ENCODE assay signal across 9 cellular contexts in the genomic region with DNA sequence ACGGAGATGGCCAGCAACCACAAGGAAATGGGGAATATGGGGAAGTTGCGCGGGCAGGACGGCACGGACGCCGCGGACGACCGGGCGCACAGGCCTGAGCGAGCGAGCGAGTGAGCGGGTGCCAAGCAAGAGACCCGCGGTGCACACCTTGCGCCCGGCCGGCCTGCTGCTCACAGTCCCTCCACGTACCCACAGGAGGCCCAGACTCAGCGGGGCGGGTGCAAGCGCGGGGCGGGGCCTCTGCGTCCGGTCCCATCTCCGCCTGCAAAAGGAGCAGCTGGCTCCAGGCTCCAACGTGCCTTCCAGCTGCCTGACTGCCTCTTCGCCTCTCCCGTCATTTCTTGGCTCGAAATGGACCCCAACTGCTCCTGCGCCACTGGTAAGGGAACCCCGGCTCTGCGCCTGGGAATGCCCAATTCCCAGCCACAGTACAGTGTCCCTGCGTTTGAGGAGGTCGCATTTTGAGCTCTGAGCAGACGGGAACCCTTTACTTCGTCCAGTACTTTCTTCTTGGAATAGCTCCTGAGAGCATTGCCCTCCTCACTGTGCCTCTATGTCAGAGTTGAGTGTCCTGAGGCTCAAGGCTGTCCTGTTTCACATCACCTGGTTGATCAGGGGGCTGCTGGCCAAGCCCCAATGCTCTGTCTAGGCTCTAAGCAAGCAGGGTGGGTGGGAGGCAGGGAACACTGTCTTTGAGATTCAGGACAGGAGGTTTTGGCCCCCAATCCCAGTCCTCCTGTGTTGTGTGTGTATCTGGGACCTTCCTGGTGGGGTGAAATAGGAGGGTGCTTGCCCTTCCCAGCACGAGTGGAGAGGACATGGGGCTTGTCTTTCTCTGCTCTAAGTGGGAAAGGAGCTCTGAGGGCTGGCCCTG. TPM values are rescaled to one million over a fixed set of nuclear protein-coding genes. Genes with fewer than 3 reads are reported as not detected.
DNase-seq lines count a peak whose midpoint lies in the region; ATAC-seq and TF ChIP-seq lines count a peak whose summit lies in the region.
"Had no signal": no experiment of that assay in that cellular context is flagged by ENCODE, and none has a peak within 500 bp of the region (broad histone marks: within the 10 kb centered on the region; RNA-seq: fewer than 3 reads in every experiment).

No MANE protein-coding gene starts in this region.

- no peak overlapping the region for H3K27ac Mint-ChIP-seq in activated naive CD4-positive, alpha-beta T cell treated with anti-CD3 and anti-CD28 coated beads for 36 hours
- H3K27ac Mint-ChIP-seq in glutamatergic neuron (ENCODE audit: unreplicated experiment) = no peak overlapping the region

- H3K4me1 ChIP-seq in HUES64 (ENCODE audit: insufficient read depth, low read length) (peaks cover 27% of the 10 kb centered on the region), osteoblast (ENCODE audit: insufficient read depth, low read length) (peaks cover 31% of the 10 kb centered on the region)

- CTCF ChIA-PET in activated naive CD4-positive, alpha-beta T cell treated with anti-CD3 and anti-CD28 coated beads for 36 hours (lab: Charles Lee) = interaction anchor here (1.0 kb wide), 1 partner anchor 84 kb away, joined by 3 read pairs; no protein-coding TSS in a partner anchor

- H3K27ac ChIP-seq in HUES64 (ENCODE audit: low read depth, low read length) (no peak overlapping the region), osteoblast (ENCODE audit: low read depth, low read length) (peak overlapping the region; percentile 56)

- H3K36me3 ChIP-seq in HUES64 (ENCODE audit: insufficient read depth, low read length) (no peaks in the 10 kb centered on the region), osteoblast (ENCODE audit: insufficient read depth, low read length) (no peaks in the 10 kb centered on the region)

- peak; percentile 71 for DNase-seq in activated naive CD4-positive, alpha-beta T cell treated with anti-CD3 and anti-CD28 coated beads for 36 hours
- peak; percentile 68 for DNase-seq in glutamatergic neuron
- peak; percentile 88 for DNase-seq in osteoblast (ENCODE audit: insufficient read length, low spot score, missing footprints)
- no peak for DNase-seq in NCI-H1417 (lab: John Stamatoyannopoulos, UW)
- DNase-seq in foreskin melanocyte = no peak

- no peak for TF ChIP-seq CTCF in glutamatergic neuron (IDR thresholded peaks at IDR 0.05; ENCODE audit: partially characterized antibody, unreplicated experiment)
- no peak for TF ChIP-seq CTCF in osteoblast (IDR thresholded peaks at IDR 0.05; ENCODE audit: extremely low read depth, low read depth, low read length)

- intact Hi-C loops in activated naive CD4-positive, alpha-beta T cell treated with anti-CD3 and anti-CD28 coated beads for 36 hours (cut with micrococcal nuclease) = no loop called here

- peaks cover 20% of the 10 kb centered on the region for H3K27me3 Mint-ChIP-seq in activated naive CD4-positive, alpha-beta T cell treated with anti-CD3 and anti-CD28 coated beads for 36 hours (ENCODE audit: low read depth)
- peaks cover 31% of the 10 kb centered on the region for H3K27me3 Mint-ChIP-seq in glutamatergic neuron (ENCODE audit: unreplicated experiment)

- 4% methylated on average over 40 of the region's 41 CpGs for WGBS in HUES64

- ATAC-seq in HG02623 (IDR thresholded peaks at IDR 0.05; ENCODE audit: unreplicated experiment) = no peak
- no peak for ATAC-seq in GM21619 (IDR thresholded peaks at IDR 0.05; ENCODE audit: unreplicated experiment)

- H3K79me2 ChIP-seq in osteoblast (ENCODE audit: insufficient read depth, low read length) = no peaks in the 10 kb centered on the region

- peak overlapping the region; percentile 38 for H3K4me3 Mint-ChIP-seq in activated naive CD4-positive, alpha-beta T cell treated with anti-CD3 and anti-CD28 coated beads for 36 hours
- H3K4me3 Mint-ChIP-seq in glutamatergic neuron (ENCODE audit: unreplicated experiment) = peak overlapping the region; percentile 88

- H3K9ac ChIP-seq in HUES64 (ENCODE audit: low read depth, low read length) = no peak overlapping the region

- peak overlapping the region; percentile 89 for H3K4me2 ChIP-seq in osteoblast (ENCODE audit: insufficient read depth, low read length)

- no peaks in the 10 kb centered on the region for H3K9me3 Mint-ChIP-seq in activated naive CD4-positive, alpha-beta T cell treated with anti-CD3 and anti-CD28 coated beads for 36 hours
- H3K9me3 Mint-ChIP-seq in glutamatergic neuron (ENCODE audit: unreplicated experiment) = peaks cover 2% of the 10 kb centered on the region

- no peaks in the 10 kb centered on the region for H4K20me1 ChIP-seq in osteoblast (ENCODE audit: insufficient read depth, low read length)

- H2AFZ ChIP-seq in osteoblast (ENCODE audit: low read length) = peak overlapping the region; percentile 96

- H3K4me1 Mint-ChIP-seq in activated naive CD4-positive, alpha-beta T cell treated with anti-CD3 and anti-CD28 coated beads for 36 hours (ENCODE audit: low read depth) = peaks cover 34% of the 10 kb centered on the region
- H3K4me1 Mint-ChIP-seq in glutamatergic neuron (ENCODE audit: low read depth, unreplicated experiment) = peaks cover 5% of the 10 kb centered on the region

- H3K36me3 Mint-ChIP-seq in activated naive CD4-positive, alpha-beta T cell treated with anti-CD3 and anti-CD28 coated beads for 36 hours (ENCODE audit: low read depth) = no peaks in the 10 kb centered on the region
- no peaks in the 10 kb centered on the region for H3K36me3 Mint-ChIP-seq in glutamatergic neuron (ENCODE audit: unreplicated experiment)

- H3K27me3 ChIP-seq in HUES64 (ENCODE audit: insufficient read depth, low read length) (peaks cover 99% of the 10 kb centered on the region), osteoblast (ENCODE audit: insufficient read depth, low read length) (no peaks in the 10 kb centered on the region)

- H3K4me3 ChIP-seq in HUES64 (ENCODE audit: low read length) = peak overlapping the region; percentile 51
- H3K4me3 ChIP-seq in osteoblast (ENCODE audit: insufficient read depth, low read length) = peak overlapping the region; percentile 69

- H3K9me3 ChIP-seq in HUES64 (ENCODE audit: insufficient read depth, low read depth, low read length) (no peaks in the 10 kb centered on the region), osteoblast (ENCODE audit: low read depth, low read length) (no peaks in the 10 kb centered on the region)

RNA-seq across cellular contexts. Expression of a gene that starts 8.1 kb away (rescaled TPM):
- 13.2 TPM for polyA plus RNA-seq in HUES64 (2013, experiment 1 of 2)
- polyA plus RNA-seq in HUES64 (2013, experiment 2 of 2) = 20.7 TPM
- total RNA-seq in activated naive CD4-positive, alpha-beta T cell treated with anti-CD3 and anti-CD28 coated beads for 36 hours = 10 to 100 TPM; 12.2 to 12.4 TPM
- total RNA-seq in glutamatergic neuron (ENCODE audit: unreplicated experiment) (not detected), osteoblast (105 and 119 TPM in 2 replicates)

RNA-seq across cellular contexts. Expression of a gene that starts 9.1 kb away (rescaled TPM):
- polyA plus RNA-seq in HUES64 (2013, experiment 1 of 2) = 39.0 TPM
- 49.8 TPM for polyA plus RNA-seq in HUES64 (2013, experiment 2 of 2)
- total RNA-seq in activated naive CD4-positive, alpha-beta T cell treated with anti-CD3 and anti-CD28 coated beads for 36 hours = 100 to 1,000 TPM in 1 of 2 experiments, 10 to 100 TPM in 1; 95.7 to 130 TPM
- total RNA-seq in glutamatergic neuron (ENCODE audit: unreplicated experiment) = not detected
- 33.7 and 43.9 TPM in 2 replicates for total RNA-seq in osteoblast

RNA-seq across cellular contexts. Expression of a gene that starts 15.0 kb away (rescaled TPM):
- 1.1 TPM for polyA plus RNA-seq in HUES64 (2013, experiment 1 of 2)
- 1.1 TPM for polyA plus RNA-seq in HUES64 (2013, experiment 2 of 2)
- total RNA-seq in activated naive CD4-positive, alpha-beta T cell treated with anti-CD3 and anti-CD28 coated beads for 36 hours = not detected
- total RNA-seq in glutamatergic neuron (ENCODE audit: unreplicated experiment) = not detected
- total RNA-seq in osteoblast = 8.5 and 8.7 TPM in 2 replicates

RNA-seq across cellular contexts. Expression of a gene that starts 21.0 kb away (rescaled TPM):
- 1.00 TPM for polyA plus RNA-seq in HUES64 (2013, experiment 1 of 2)
- polyA plus RNA-seq in HUES64 (2013, experiment 2 of 2) = not detected
- total RNA-seq in activated naive CD4-positive, alpha-beta T cell treated with anti-CD3 and anti-CD28 coated beads for 36 hours = not detected
- not detected for total RNA-seq in glutamatergic neuron (ENCODE audit: unreplicated experiment)
- 0.59 TPM in 1 of 2 replicates, not detected in the other for total RNA-seq in osteoblast

RNA-seq across cellular contexts. Expression of a gene that starts 28.1 kb away (rescaled TPM):
- not detected for polyA plus RNA-seq in HUES64 (2013, experiment 1 of 2)
- not detected for polyA plus RNA-seq in HUES64 (2013, experiment 2 of 2)
- 1 to 10 TPM in 1 of 2 experiments, under 1 TPM in 1; 0.64 to 1.6 TPM for total RNA-seq in activated naive CD4-positive, alpha-beta T cell treated with anti-CD3 and anti-CD28 coated beads for 36 hours
- total RNA-seq in glutamatergic neuron (ENCODE audit: unreplicated experiment) = not detected
- total RNA-seq in osteoblast = not detected in 2 replicates
- total RNA-seq: M059J had no signal

Comparison
In these comparisons a context has a peak if more than half of its experiments do, and no peak if none do; other contexts are left out.
1. DNase-seq: peak in activated naive CD4-positive, alpha-beta T cell treated with anti-CD3 and anti-CD28 coated beads for 36 hours (single experiment), glutamatergic neuron (single experiment) and osteoblast (single experiment); none in NCI-H1417 (0 of 3) and foreskin melanocyte (single experiment).
2. RNA of a gene that starts 8.1 kb away (total RNA-seq): 105 to 119 TPM in osteoblast and 12.2 to 12.4 TPM in activated naive CD4-positive, alpha-beta T cell treated with anti-CD3 and anti-CD28 coated beads for 36 hours; not detected in glutamatergic neuron (single experiment); every median in the first group is over 10 times any median in the second.
3. RNA of a gene that starts 9.1 kb away (total RNA-seq): 95.7 to 130 TPM in activated naive CD4-positive, alpha-beta T cell treated with anti-CD3 and anti-CD28 coated beads for 36 hours and 33.7 to 43.9 TPM in osteoblast; not detected in glutamatergic neuron (single experiment); every median in the first group is over 10 times any median in the second.